25 cellular contexts compared by ENCODE assay signal in genomic region chr22:39396156-39396796, GRCh38. TPM values are rescaled to one million over a fixed set of nuclear protein-coding genes. Genes with fewer than 3 reads are reported as not detected.
DNase-seq lines count a peak whose midpoint lies in the region; ATAC-seq, FAIRE-seq and TF ChIP-seq lines count a peak whose summit lies in the region.
"Had no signal": no experiment of that assay in that cellular context is flagged by ENCODE, and none has a peak within 500 bp of the region (broad histone marks: within the 10 kb centered on the region; RNA-seq: fewer than 3 reads in every experiment).

No MANE protein-coding gene starts in this region.

- no peak for ATAC-seq in CD4-positive, CD25-positive, alpha-beta regulatory T cell (ENCODE audit: low read depth in 2 of 2)
- ATAC-seq in GM19395 (IDR thresholded peaks at IDR 0.05; ENCODE audit: unreplicated experiment): no peak
- ATAC-seq: A549; activated CD8-positive, alpha-beta memory T cell treated with anti-CD3 and anti-CD28 coated beads, Interleukin-2, amount 10 ng/mL, durations not matched to agents 7 days and 5 days; activated T-cell treated with anti-CD3 and anti-CD28 coated beads, Interleukin-2, amount 50 U/mL, for 4 hours; gastroesophageal sphincter; left cardiac atrium; natural killer cell treated with Interleukin-12 subunit alpha and Interleukin-12 subunit beta and Interleukin-15 and Interleukin-18, amount 100 ng/mL, for 72 hours had no signal

- no peaks in the 10 kb centered on the region for H3K9me3 ChIP-seq in CD4-positive, CD25-positive, alpha-beta regulatory T cell (ENCODE audit: control insufficient read depth in 2 of 2, low read length in 2 of 2)
- H3K9me3 ChIP-seq in HEK293 (ENCODE audit: control insufficient read depth, insufficient read depth, low read depth, low read length) (no peaks in the 10 kb centered on the region), stomach (no peaks in the 10 kb centered on the region)
- H3K9me3 ChIP-seq: A549, ascending aorta, gastroesophageal sphincter, ovary, SK-N-SH had no signal

- no peak for DNase-seq in CD4-positive, CD25-positive, alpha-beta regulatory T cell
- DNase-seq in bronchial epithelial cell (ENCODE audit: low read depth): peak; percentile 26
- no peak for DNase-seq in stimulated activated CD4-positive, alpha-beta T cell treated with anti-CD3 and anti-CD28 coated beads, Interleukin-2, amount 100 ng/mL, for 24 hours
- DNase-seq in stomach: no peak
- DNase-seq in activated CD4-positive, alpha-beta T cell treated with anti-CD3 and anti-CD28 coated beads, Interleukin-2, amount 50 U/mL, for 4 hours: no peak
- DNase-seq: activated CD8-positive, alpha-beta memory T cell treated with anti-CD3 and anti-CD28 coated beads, Interleukin-2, amount 10 ng/mL, durations not matched to agents 7 days and 5 days; activated gamma-delta T cell treated with Interleukin-2 at 50 U/mL for 16 hours; activated T-cell treated with anti-CD3 and anti-CD28 coated beads, Interleukin-2, amount 50 U/mL, for 4 hours; CD4-positive, alpha-beta T cell; left cardiac atrium; NCI-H1092; NCI-H187; ovary; SK-N-SH; stimulated activated naive CD4-positive, alpha-beta T cell had no signal

- no peaks in the 10 kb centered on the region for H3K36me3 ChIP-seq in CD4-positive, CD25-positive, alpha-beta regulatory T cell (ENCODE audit: control insufficient read depth, insufficient read depth, low read length)
- H3K36me3 ChIP-seq in HEK293 (ENCODE audit: control insufficient read depth in 2 of 2, insufficient read depth in 1 of 2, low read length in 2 of 2) (peaks cover 0 to 4% of the 10 kb centered on the region in 2 experiments; a peak in 1 of 3 replicates), bronchial epithelial cell (ENCODE audit: control insufficient read depth, insufficient read depth, low read length) (no peaks in the 10 kb centered on the region), stomach (no peaks in the 10 kb centered on the region)
- H3K36me3 ChIP-seq: ascending aorta, gastroesophageal sphincter, ovary had no signal

- TF ChIP-seq EP300 in stomach (IDR thresholded peaks at IDR 0.05): no peak

- intact Hi-C loops in stomach (cut with DNase I; ENCODE audit: low total_unique reads): no loop called here

- no peaks in the 10 kb centered on the region for H3K36me3 Mint-ChIP-seq in CD4-positive, CD25-positive, alpha-beta regulatory T cell
- H3K36me3 Mint-ChIP-seq in nephron (ENCODE audit: low read depth): no peaks in the 10 kb centered on the region
- H3K36me3 Mint-ChIP-seq: natural killer cell treated with Interleukin-12 subunit alpha and Interleukin-12 subunit beta and Interleukin-15 and Interleukin-18, amount 100 ng/mL, for 72 hours had no signal

- H3K27me3 ChIP-seq in CD4-positive, CD25-positive, alpha-beta regulatory T cell (ENCODE audit: control insufficient read depth, insufficient read depth, low read length): no peaks in the 10 kb centered on the region
- no peaks in the 10 kb centered on the region for H3K27me3 ChIP-seq in bronchial epithelial cell (ENCODE audit: control insufficient read depth, insufficient read depth, low read length)
- H3K27me3 ChIP-seq in stomach: no peaks in the 10 kb centered on the region
- H3K27me3 ChIP-seq: ascending aorta, gastroesophageal sphincter, hepatocyte, ovary had no signal

- H3K27me3 Mint-ChIP-seq in CD4-positive, CD25-positive, alpha-beta regulatory T cell: peaks cover 7% of the 10 kb centered on the region
- H3K27me3 Mint-ChIP-seq in nephron (ENCODE audit: low read depth): no peaks in the 10 kb centered on the region
- H3K27me3 Mint-ChIP-seq: activated CD8-positive, alpha-beta memory T cell treated with anti-CD3 and anti-CD28 coated beads, Interleukin-2, amount 10 ng/mL, durations not matched to agents 7 days and 5 days; CD4-positive, alpha-beta T cell; natural killer cell treated with Interleukin-12 subunit alpha and Interleukin-12 subunit beta and Interleukin-15 and Interleukin-18, amount 100 ng/mL, for 72 hours had no signal

- H3K27ac ChIP-seq in CD4-positive, CD25-positive, alpha-beta regulatory T cell (ENCODE audit: insufficient read depth, low read length, poor library complexity, severe bottlenecking): no peak overlapping the region
- H3K27ac ChIP-seq in HEK293 (ENCODE audit: extremely low read depth, low read depth, low read length): no peak overlapping the region
- no peak overlapping the region for H3K27ac ChIP-seq in stomach
- H3K27ac ChIP-seq: A549, ascending aorta, gastroesophageal sphincter, hepatocyte, ovary had no signal

- CTCF ChIA-PET in HEK293 (lab: Yijun Ruan, JAX): interaction anchor here (0.9 kb wide), 1 partner anchor 31 kb away, joined by 3 read pairs; no protein-coding TSS in a partner anchor

- no peak for TF ChIP-seq POLR2A in stomach (IDR thresholded peaks at IDR 0.05)

- 79 to 92% (median 86%) methylated on average over 9 of the region's 9 CpGs for WGBS in stomach, 5 donors

- POLR2A ChIA-PET in HEK293 (lab: Yijun Ruan, JAX): no interaction called here

- peaks cover 5 to 19% (median 8%) of the 10 kb centered on the region in 4 donors for H3K4me1 Mint-ChIP-seq in CD4-positive, CD25-positive, alpha-beta regulatory T cell
- H3K4me1 Mint-ChIP-seq in nephron: no peaks in the 10 kb centered on the region

- peak overlapping the region in 2 of 3 donors; percentile 3 to 64 for H3K27ac Mint-ChIP-seq in CD4-positive, CD25-positive, alpha-beta regulatory T cell
- H3K27ac Mint-ChIP-seq in nephron: no peak overlapping the region
- H3K27ac Mint-ChIP-seq: activated CD8-positive, alpha-beta memory T cell treated with anti-CD3 and anti-CD28 coated beads, Interleukin-2, amount 10 ng/mL, durations not matched to agents 7 days and 5 days; CD4-positive, alpha-beta T cell; natural killer cell treated with Interleukin-12 subunit alpha and Interleukin-12 subunit beta and Interleukin-15 and Interleukin-18, amount 100 ng/mL, for 72 hours had no signal

- H3K4me3 ChIP-seq in CD4-positive, CD25-positive, alpha-beta regulatory T cell (ENCODE audit: low read depth, low read length): no peak overlapping the region
- H3K4me3 ChIP-seq in HEK293 (ENCODE audit: low read depth, low read length): no peak overlapping the region
- no peak overlapping the region for H3K4me3 ChIP-seq in bronchial epithelial cell (ENCODE audit: low read depth, low read length)
- H3K4me3 ChIP-seq in stomach: no peak overlapping the region
- H3K4me3 ChIP-seq: A549, ascending aorta, gastroesophageal sphincter, hepatocyte, ovary had no signal

- TF ChIP-seq CTCF in HEK293 (tag by site-specific recombination; IDR thresholded peaks at IDR 0.05): no peak
- no peak for TF ChIP-seq CTCF in bronchial epithelial cell (IDR thresholded peaks at IDR 0.05; ENCODE audit: insufficient read depth, low read length, severe bottlenecking)
- TF ChIP-seq CTCF in nephron (IDR thresholded peaks at IDR 0.05; ENCODE audit: unreplicated experiment in 3 of 3): no peak
- no peak for TF ChIP-seq CTCF in stomach (IDR thresholded peaks at IDR 0.05)

- peaks cover 14% of the 10 kb centered on the region for H3K4me1 ChIP-seq in CD4-positive, CD25-positive, alpha-beta regulatory T cell (ENCODE audit: control insufficient read depth, insufficient read depth, low read length, poor library complexity, severe bottlenecking)
- H3K4me1 ChIP-seq in HEK293 (ENCODE audit: control insufficient read depth, insufficient read depth, low read length) (no peaks in the 10 kb centered on the region), stomach (peaks cover 8 to 20% (median 13%) of the 10 kb centered on the region in 4 donors)

- H3K4me3 Mint-ChIP-seq in CD4-positive, CD25-positive, alpha-beta regulatory T cell: peak overlapping the region in 3 of 4 donors; percentile 11 to 45 (median 25)
- H3K4me3 Mint-ChIP-seq in nephron: peak overlapping the region in 2 of 3 experiments; percentile 20 to 68
- H3K4me3 Mint-ChIP-seq: activated CD8-positive, alpha-beta memory T cell treated with anti-CD3 and anti-CD28 coated beads, Interleukin-2, amount 10 ng/mL, durations not matched to agents 7 days and 5 days; natural killer cell treated with Interleukin-12 subunit alpha and Interleukin-12 subunit beta and Interleukin-15 and Interleukin-18, amount 100 ng/mL, for 72 hours had no signal

- FAIRE-seq in bronchial epithelial cell (lab: Jason Lieb, UNC): no peak
- FAIRE-seq: A549, D721Med had no signal

- H3K9me3 Mint-ChIP-seq in CD4-positive, CD25-positive, alpha-beta regulatory T cell: peaks cover 0 to 3% (median 0%) of the 10 kb centered on the region in 7 donors
- no peaks in the 10 kb centered on the region for H3K9me3 Mint-ChIP-seq in nephron
- H3K9me3 Mint-ChIP-seq: activated T-cell treated with anti-CD3 and anti-CD28 coated beads, Interleukin-2, amount 50 U/mL, for 4 hours; CD4-positive, alpha-beta T cell; natural killer cell treated with Interleukin-12 subunit alpha and Interleukin-12 subunit beta and Interleukin-15 and Interleukin-18, amount 100 ng/mL, for 72 hours had no signal

RNA-seq across cellular contexts. Expression of gene TAB1, which starts 3.3 kb away (rescaled TPM):
- total RNA-seq in CD4-positive, CD25-positive, alpha-beta regulatory T cell: 20.2 TPM
- polyA plus RNA-seq in CD4-positive, CD25-positive, alpha-beta regulatory T cell: 1 to 10 TPM; 2.5 to 6.2 (median 2.8) TPM
- total RNA-seq in bronchial epithelial cell (7.9 and 8.2 TPM in 2 replicates), stomach (10 to 100 TPM; 11.9 to 76.8 (median 19.1) TPM)
- 10 to 100 TPM; 12.8 to 13.9 (median 13.4) TPM for polyA plus RNA-seq in stomach

RNA-seq across cellular contexts. Expression of gene SYNGR1, which starts 46.5 kb away (rescaled TPM):
- total RNA-seq in CD4-positive, CD25-positive, alpha-beta regulatory T cell: 1.1 TPM
- under 1 TPM; 0.22 to 0.95 (median 0.42) TPM for polyA plus RNA-seq in CD4-positive, CD25-positive, alpha-beta regulatory T cell
- total RNA-seq in bronchial epithelial cell (0.26 and 2.0 TPM in 2 replicates), stomach (1 to 10 TPM in 4 of 5 donors, under 1 TPM in 1; 0.45 to 9.3 (median 5.2) TPM)
- polyA plus RNA-seq in stomach: 10 to 100 TPM in 1 of 3 donors, 1 to 10 TPM in 2; 7.3 to 18.1 (median 7.8) TPM
- total RNA-seq: T-helper 1 cell treated with Interleukin-12 subunit alpha and Interleukin-12 subunit beta and Interleukin-4 antibody, amounts not matched to agents 30 ng/mL and 1 ng/mL, for 36 hours had no signal

Comparison
In these comparisons a context has a peak if more than half of its experiments do, and no peak if none do; other contexts are left out.
1. H3K27ac Mint-ChIP-seq: peak in CD4-positive, CD25-positive, alpha-beta regulatory T cell (2 of 3); none in nephron (0 of 3).